15 cellular contexts compared by ENCODE assay signal in the genomic region with DNA sequence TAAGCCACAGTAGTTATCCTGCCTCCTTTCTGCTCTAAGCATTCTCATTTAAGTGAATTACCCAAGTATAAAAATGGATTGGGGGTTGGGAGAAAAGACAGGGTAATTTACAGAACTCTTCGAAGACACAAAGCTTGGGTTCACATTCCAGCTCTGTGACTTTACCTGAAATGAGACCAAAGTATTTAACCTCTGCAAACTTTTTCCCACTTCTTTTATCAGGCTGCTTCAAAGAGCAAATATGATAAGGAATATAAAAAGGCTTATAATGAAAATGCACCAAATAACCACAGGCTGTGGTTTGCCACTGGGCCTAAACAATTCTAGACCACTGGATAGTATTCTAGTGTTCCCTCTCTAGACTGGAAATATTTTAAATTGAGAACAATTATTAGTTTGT.
A peak's percentile ranks its signal among the peaks of the same experiment; 100 is the strongest.
DNase-seq lines count a peak whose midpoint lies in the region; FAIRE-seq and TF ChIP-seq lines count a peak whose summit lies in the region.
"Had no signal": no experiment of that assay in that cellular context is flagged by ENCODE, and none has a peak within 500 bp of the region (broad histone marks: within the 10 kb centered on the region; RNA-seq: fewer than 3 reads in every experiment).

No MANE protein-coding gene starts in this region.

- peak overlapping the region; percentile 22 to 87 for H3K27ac ChIP-seq in testis

- H3K4me1 ChIP-seq in testis = peaks cover 44% of the 10 kb centered on the region

- intact Hi-C loops in testis (cut with DNase I; ENCODE audit: low total_unique reads) = no loop called here

- H3K9me3 ChIP-seq in testis = no peaks in the 10 kb centered on the region
- H3K9me3 ChIP-seq: tibial nerve had no signal

- TF ChIP-seq CTCF in brain (conservative IDR thresholded peaks at IDR 0.05) (no peak), mesothelial cell of epicardium (IDR thresholded peaks at IDR 0.05; ENCODE audit: unreplicated experiment) (no peak), testis (IDR thresholded peaks at IDR 0.05) (no peak)

- no peaks in the 10 kb centered on the region for H3K27me3 ChIP-seq in testis
- H3K27me3 ChIP-seq: tibial nerve had no signal

- H3K36me3 Mint-ChIP-seq in brain (no peaks in the 10 kb centered on the region), mesothelial cell of epicardium (peaks cover 2% of the 10 kb centered on the region)
- H3K36me3 Mint-ChIP-seq: activated naive CD8-positive, alpha-beta T cell had no signal

- peak overlapping the region in 2 of 5 experiments; percentile 21 to 33 for H3K4me3 Mint-ChIP-seq in brain
- H3K4me3 Mint-ChIP-seq in mesothelial cell of epicardium = peak overlapping the region; percentile 12
- H3K4me3 Mint-ChIP-seq: activated naive CD8-positive, alpha-beta T cell; naive B cell had no signal

- H3K4me1 Mint-ChIP-seq in brain (peaks cover 54% of the 10 kb centered on the region), mesothelial cell of epicardium (peaks cover 58% of the 10 kb centered on the region)
- H3K4me1 Mint-ChIP-seq: naive B cell had no signal

- peaks cover 3% of the 10 kb centered on the region for H3K27me3 Mint-ChIP-seq in brain
- no peaks in the 10 kb centered on the region for H3K27me3 Mint-ChIP-seq in mesothelial cell of epicardium (ENCODE audit: low read depth)

- WGBS in testis, 2 donors = 39 to 56% methylated on average over 1 of the region's 1 CpG

- H3K27ac Mint-ChIP-seq in brain (peak overlapping the region in 3 of 5 experiments; percentile 66 to 93 (median 69)), mesothelial cell of epicardium (peak overlapping the region; percentile 97)
- H3K27ac Mint-ChIP-seq: activated naive CD8-positive, alpha-beta T cell; naive B cell had no signal

- H3K36me3 ChIP-seq in testis (ENCODE audit: low read depth, missing control alignments) = no peaks in the 10 kb centered on the region
- H3K36me3 ChIP-seq: tibial nerve had no signal

- no peaks in the 10 kb centered on the region for H3K9me3 Mint-ChIP-seq in brain
- no peaks in the 10 kb centered on the region for H3K9me3 Mint-ChIP-seq in mesothelial cell of epicardium
- H3K9me3 Mint-ChIP-seq: naive B cell had no signal

- TF ChIP-seq POLR2A in testis (IDR thresholded peaks at IDR 0.05) = no peak

- FAIRE-seq in HTR-8/SVneo (lab: Jason Lieb, UNC) = peak; percentile 48
- FAIRE-seq: H54 had no signal

- H3K4me3 ChIP-seq in testis = no peak overlapping the region
- H3K4me3 ChIP-seq: tibial nerve had no signal

- no peak for DNase-seq in HTR-8/SVneo (ENCODE audit: insufficient read length, low spot score)
- no peak for DNase-seq in mesothelial cell of epicardium (ENCODE audit: low spot score in 2 of 2, unreplicated experiment in 2 of 2)
- no peak for DNase-seq in testis
- no peak for DNase-seq in activated effector memory CD4-positive, alpha-beta T cell treated with anti-CD3 and anti-CD28 coated beads, Interleukin-2, amount 50 U/mL, for 16 hours
- no peak for DNase-seq in NCI-H510A treated with DMSO at 0.1 percent for 48 hours (lab: John Stamatoyannopoulos, UW)
- DNase-seq in DMS114 treated with DMSO at 0.1 percent for 48 hours (lab: John Stamatoyannopoulos, UW; ENCODE audit: unreplicated experiment) = no peak
- DNase-seq: DND-41; islet precursor cell; naive B cell; stimulated activated CD4-positive, alpha-beta T cell treated with anti-CD3 and anti-CD28 coated beads, Interleukin-2, amount 100 ng/mL, for 48 hours; stimulated activated CD8-positive, alpha-beta memory T cell treated with anti-CD3 and anti-CD28 coated beads, Interleukin-4, amount 100 ng/mL, for 48 hours had no signal
